ENCODE assay signal across 16 cellular contexts in the genomic region with DNA sequence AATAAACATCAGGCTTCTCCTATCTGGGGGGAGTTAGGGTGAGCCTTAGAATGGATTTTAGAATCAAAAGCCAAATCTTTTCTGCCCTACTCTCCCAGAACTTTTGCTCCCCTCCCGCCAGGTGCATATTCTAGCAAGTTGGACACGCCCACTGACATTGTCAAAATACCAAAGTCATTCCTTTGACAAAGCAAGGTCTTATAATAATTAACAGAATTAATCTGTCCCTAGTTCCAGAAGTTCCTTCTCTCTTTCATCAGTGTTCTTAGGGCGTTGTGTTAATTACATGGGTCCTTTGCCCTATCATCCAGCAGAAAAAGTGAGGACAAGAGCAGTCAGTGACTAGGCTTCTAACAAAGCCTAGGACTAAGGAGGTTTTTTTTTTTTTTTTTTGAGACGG. TPM values are rescaled to one million over a fixed set of nuclear protein-coding genes. Genes with fewer than 3 reads are reported as not detected.
A peak's percentile ranks its signal among the peaks of the same experiment; 100 is the strongest.
DNase-seq lines count a peak whose midpoint lies in the region; ATAC-seq and TF ChIP-seq lines count a peak whose summit lies in the region.
"Had no signal": no experiment of that assay in that cellular context is flagged by ENCODE, and none has a peak within 500 bp of the region (broad histone marks: within the 10 kb centered on the region; RNA-seq: fewer than 3 reads in every experiment).

No MANE protein-coding gene starts in this region.

- in situ Hi-C loops in transverse colon (cut with MboI; ENCODE audit: low pct_ligation_motif_present in 1 of 4, low pct_unique_long_range_greater_than_20kb in 1 of 4, low sequenced_read_pairs in 3 of 4), result no loop called here

- ATAC-seq in WTC11, result no peak
- no peak for ATAC-seq in GM18868 (IDR thresholded peaks at IDR 0.05; ENCODE audit: unreplicated experiment)

- WGBS in transverse colon (ENCODE audit: low coverage in 1 of 2), 2 donors, result 29 to 72% methylated on average over 1 to 4 of the region's 4 CpGs

- POLR2A ChIA-PET in WTC11 (lab: Charles Lee), result no interaction called here

- H3K4me3 ChIP-seq in iPS-20b (ENCODE audit: low read length) (peak overlapping the region; percentile 4; the same call in 1 of the 2 replicates), transverse colon (peak overlapping the region in 1 of 4 donors; percentile 0)
- H3K4me3 ChIP-seq: right atrium auricular region, SJCRH30 had no signal

- TF ChIP-seq CTCF in WTC11 (IDR thresholded peaks at IDR 0.05) (no peak), transverse colon (IDR thresholded peaks at IDR 0.05) (no peak)

- H3K4me3 Mint-ChIP-seq in activated naive CD4-positive, alpha-beta T cell treated with anti-CD3 and anti-CD28 coated beads, Interleukin-2, amount 10 ng/mL, durations not matched to agents 7 days and 5 days, result peak overlapping the region; percentile 49
- peak overlapping the region; percentile 94 for H3K4me3 Mint-ChIP-seq in WTC11

- H3K36me3 ChIP-seq in iPS-20b (ENCODE audit: insufficient read depth, low read depth, low read length) (peaks cover 30% of the 10 kb centered on the region), transverse colon (peaks cover 0 to 18% (median 2%) of the 10 kb centered on the region in 4 donors)

- TF ChIP-seq POLR2A in transverse colon (IDR thresholded peaks at IDR 0.05), result no peak

- no peak overlapping the region for H3K27ac Mint-ChIP-seq in activated naive CD4-positive, alpha-beta T cell treated with anti-CD3 and anti-CD28 coated beads, Interleukin-2, amount 10 ng/mL, durations not matched to agents 7 days and 5 days
- peak overlapping the region; percentile 55 for H3K27ac Mint-ChIP-seq in WTC11

- CTCF ChIA-PET in activated naive CD4-positive, alpha-beta T cell treated with anti-CD3 and anti-CD28 coated beads, Interleukin-2, amount 10 ng/mL, durations not matched to agents 7 days and 5 days (lab: Charles Lee), result no interaction called here
- CTCF ChIA-PET in WTC11 (lab: Charles Lee), result interaction anchor here (1.4 kb wide), 1 partner anchor 122 kb away, joined by 4 read pairs; the partner anchor contains the start of gene AAAS

- H3K27me3 ChIP-seq in iPS-20b (ENCODE audit: insufficient read depth, low read length), result no peaks in the 10 kb centered on the region
- H3K27me3 ChIP-seq in transverse colon, result no peaks in the 10 kb centered on the region
- H3K27me3 ChIP-seq: right atrium auricular region, SJCRH30 had no signal

- DNase-seq in activated naive CD4-positive, alpha-beta T cell treated with anti-CD3 and anti-CD28 coated beads, Interleukin-2, amount 10 ng/mL, durations not matched to agents 7 days and 5 days, result no peak
- DNase-seq in activated naive CD4-positive, alpha-beta T cell treated with anti-CD3 and anti-CD28 coated beads, Interleukin-2, amount 50 U/mL, for 16 hours, result no peak
- DNase-seq in WTC11 (ENCODE audit: low spot score) (no peak), transverse colon (no peak), NCI-H82 (lab: John Stamatoyannopoulos, UW) (no peak), inferior parietal cortex (ENCODE audit: extremely low spot score) (no peak)
- DNase-seq: AML-193, GF-D8, hypothalamus, NCI-H1417 treated with DMSO at 0.1 percent for 48 hours, SJCRH30 had no signal

- intact Hi-C loops in transverse colon (cut with DNase I; ENCODE audit: low total_unique reads), result no loop called here

- peaks cover 43% of the 10 kb centered on the region for H3K36me3 Mint-ChIP-seq in activated naive CD4-positive, alpha-beta T cell treated with anti-CD3 and anti-CD28 coated beads, Interleukin-2, amount 10 ng/mL, durations not matched to agents 7 days and 5 days
- peaks cover 40% of the 10 kb centered on the region for H3K36me3 Mint-ChIP-seq in WTC11

- no peaks in the 10 kb centered on the region for H3K9me3 ChIP-seq in iPS-20b (ENCODE audit: insufficient read depth, low read depth, low read length)
- H3K9me3 ChIP-seq in transverse colon, result no peaks in the 10 kb centered on the region
- H3K9me3 ChIP-seq: right atrium auricular region, SJCRH30 had no signal

- no peak overlapping the region for H3K27ac ChIP-seq in iPS-20b (ENCODE audit: low read length)
- peak overlapping the region; percentile 13 to 93 (median 70) for H3K27ac ChIP-seq in transverse colon
- H3K27ac ChIP-seq: right atrium auricular region, SJCRH30 had no signal

- H3K4me1 ChIP-seq in iPS-20b (ENCODE audit: insufficient read depth, low read length) (0 out of 2 replicates have a peak, but pooled peaks cover 8% of the 10 kb centered on the region), transverse colon (peaks cover 15 to 48% (median 27%) of the 10 kb centered on the region in 4 donors)
- H3K4me1 ChIP-seq: SJCRH30 had no signal

- TF ChIP-seq EP300 in transverse colon (IDR thresholded peaks at IDR 0.05; ENCODE audit: low read depth), result no peak

- peaks cover 44% of the 10 kb centered on the region for H3K4me1 Mint-ChIP-seq in activated naive CD4-positive, alpha-beta T cell treated with anti-CD3 and anti-CD28 coated beads, Interleukin-2, amount 10 ng/mL, durations not matched to agents 7 days and 5 days
- peaks cover 32% of the 10 kb centered on the region for H3K4me1 Mint-ChIP-seq in WTC11

- no peaks in the 10 kb centered on the region for H3K27me3 Mint-ChIP-seq in activated naive CD4-positive, alpha-beta T cell treated with anti-CD3 and anti-CD28 coated beads, Interleukin-2, amount 10 ng/mL, durations not matched to agents 7 days and 5 days
- H3K27me3 Mint-ChIP-seq in WTC11 (ENCODE audit: low read depth), result no peaks in the 10 kb centered on the region

- H3K9me3 Mint-ChIP-seq in activated naive CD4-positive, alpha-beta T cell treated with anti-CD3 and anti-CD28 coated beads, Interleukin-2, amount 10 ng/mL, durations not matched to agents 7 days and 5 days, result no peaks in the 10 kb centered on the region
- H3K9me3 Mint-ChIP-seq in WTC11, result no peaks in the 10 kb centered on the region

- no peak overlapping the region for H3K9ac ChIP-seq in iPS-20b (ENCODE audit: low read depth, low read length)

TF ChIP-seq in WTC11, 78 proteins besides CTCF, POLR2A, EP300 and RAD21:
- TF ChIP-seq ATF3 (CRISPR knock-in tag; conservative IDR thresholded peaks at IDR 0.05), result no peak
- TF ChIP-seq IRF1 (CRISPR knock-in tag; IDR thresholded peaks at IDR 0.05), result no peak
- TF ChIP-seq CREM (CRISPR knock-in tag; IDR thresholded peaks at IDR 0.05), result no peak
- TF ChIP-seq MAX (CRISPR knock-in tag; IDR thresholded peaks at IDR 0.05), result no peak

RNA-seq across cellular contexts. Expression of gene PRR13, which starts 2.4 kb away (rescaled TPM):
- total RNA-seq in WTC11 (2021), result 150 to 187 TPM (median 155 TPM) in 3 replicates
- 100 to 1,000 TPM; 175 to 307 (median 261) TPM for total RNA-seq in transverse colon

RNA-seq across cellular contexts. Expression of gene PCBP2, which starts 7.9 kb away (rescaled TPM):
- total RNA-seq in WTC11 (2021) (981 to 1,004 TPM (median 984 TPM) in 3 replicates), transverse colon (100 to 1,000 TPM; 340 to 492 (median 432) TPM)

RNA-seq across cellular contexts. Expression of gene AMHR2, which starts 20.3 kb away (rescaled TPM):
- total RNA-seq in WTC11 (2021) (not detected in 3 replicates), transverse colon (under 1 TPM in 1 of 4 donors, not detected in 3; 0.27 TPM)
- total RNA-seq: HT-29, ureter had no signal

RNA-seq across cellular contexts. Expression of gene MAP3K12, which starts 55.3 kb away (rescaled TPM):
- total RNA-seq in WTC11 (2021) (23.6 to 27.9 TPM (median 25.1 TPM) in 3 replicates), transverse colon (10 to 100 TPM in 2 of 4 donors, 1 to 10 TPM in 2; 6.8 to 20.9 (median 10.3) TPM)

RNA-seq across cellular contexts. Expression of gene TARBP2, which starts 57.1 kb away (rescaled TPM):
- total RNA-seq in WTC11 (2021) (69.0 to 74.0 TPM (median 69.1 TPM) in 3 replicates), transverse colon (10 to 100 TPM; 22.4 to 37.0 (median 34.1) TPM)
